8 cellular contexts compared by ENCODE assay signal in the genomic region with DNA sequence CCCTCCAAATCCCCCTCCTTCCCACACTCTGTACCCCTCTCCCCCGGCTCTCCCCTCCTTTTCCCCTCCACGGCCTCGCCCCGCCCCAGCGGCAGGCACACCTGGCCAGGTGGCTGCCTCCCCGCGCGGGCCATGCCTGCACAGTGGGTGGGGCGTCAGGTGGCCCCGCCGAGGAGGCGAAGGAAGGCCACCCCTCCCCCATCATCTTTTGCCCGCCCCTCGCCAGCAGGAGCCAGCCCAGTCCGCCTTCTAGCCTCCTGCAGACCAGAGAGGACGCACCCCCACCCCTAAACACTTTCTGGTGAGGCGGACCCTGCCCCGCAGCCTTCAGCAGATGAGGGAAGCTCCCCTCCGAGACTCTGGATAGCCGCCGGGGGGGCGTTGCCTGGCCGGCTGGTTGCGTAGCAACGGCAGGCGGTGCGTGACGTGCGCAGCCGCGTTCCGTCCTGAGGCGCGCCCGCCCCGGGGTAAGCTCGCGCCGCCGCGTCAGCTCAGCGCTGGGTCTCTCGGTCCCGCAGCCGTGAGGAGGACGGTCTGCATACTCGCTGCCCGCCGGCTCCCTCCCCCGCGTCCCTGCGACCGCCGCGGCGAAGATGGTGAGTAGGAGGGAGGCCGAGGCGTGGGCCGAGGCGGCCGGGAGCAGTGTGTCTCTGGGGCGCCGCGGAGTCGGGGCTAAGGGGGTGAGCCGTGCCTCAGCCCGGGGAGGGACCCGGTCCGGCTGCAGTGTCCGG. TPM values are rescaled to one million over a fixed set of nuclear protein-coding genes. Genes with fewer than 3 reads are reported as not detected.
A peak's percentile ranks its signal among the peaks of the same experiment; 100 is the strongest.
DNase-seq lines count a peak whose midpoint lies in the region; ATAC-seq and TF ChIP-seq lines count a peak whose summit lies in the region.

Gene DSTN (plus strand): TSS at position 460 of the 731 bp plus-strand sequence. CDS start 134 bp downstream, at position 594.

- H3K56ac ChIP-seq in IMR-90 (ENCODE audit: extremely low read depth, insufficient read depth, low read length): peak within 1 kb of the TSS; percentile 86

- POLR2A ChIA-PET in IMR-90 (lab: Charles Lee; ENCODE audit: unreplicated experiment): interaction anchor here (0.6 to 1.8 kb wide), 7 partner anchors 12 to 71 kb away, joined by 3 to 5 read pairs (median 3); no protein-coding TSS in a partner anchor

- peaks cover 8 to 26% of the 10 kb centered on the region in 2 experiments for H3K79me1 ChIP-seq in IMR-90 (ENCODE audit: low read depth in 1 of 2, low read length in 2 of 2)

- no peaks in the 10 kb centered on the region for H3K27me3 ChIP-seq in IMR-90 (ENCODE audit: control insufficient read depth, insufficient read depth, low read length)

- in situ Hi-C loops in IMR-90 (cut with MboI; ENCODE audit: low sequenced_read_pairs): loop anchor here (5.0 kb wide), 1 partner anchor 32 kb away; no protein-coding TSS in a partner anchor

- dilution Hi-C loops in IMR-90 (cut with HindIII; ENCODE audit: low sequenced_read_pairs, unreplicated experiment): no loop called here

- H4K5ac ChIP-seq in IMR-90 (ENCODE audit: low read depth, low read length): peak within 1 kb of the TSS; percentile 69

- CTCF ChIA-PET in IMR-90 (lab: Yijun Ruan, JAX): interaction anchor here (0.6 to 2.2 kb wide), 6 partner anchors 26 to 122 kb away, joined by 3 to 11 read pairs (median 4); no protein-coding TSS in a partner anchor

- TF ChIP-seq RAD21 in IMR-90 (IDR thresholded peaks at IDR 0.05; ENCODE audit: low read length): no peak

- peak; percentile 85 for DNase-seq in DMS153 treated with DMSO at 0.1 percent for 48 hours (lab: John Stamatoyannopoulos, UW; ENCODE audit: unreplicated experiment)
- peak; percentile 95 for DNase-seq in IMR-90
- peak; percentile 60 for DNase-seq in OCI-M2 (lab: John Stamatoyannopoulos, UW; ENCODE audit: unreplicated experiment)
- peak; percentile 90 for DNase-seq in activated T-cell treated with anti-CD3 and anti-CD28 coated beads, Interleukin-2, amount 50 U/mL, for 1 hour
- DNase-seq in epithelial cell of proximal tubule (ENCODE audit: low read depth): no peak
- peak; percentile 94 for DNase-seq in mucosa of gallbladder (ENCODE audit: low spot score)
- peak; percentile 64 to 75 for DNase-seq in stimulated activated CD8-positive, alpha-beta memory T cell treated with anti-CD3 and anti-CD28 coated beads, Interleukin-4, amount 100 ng/mL, for 4 hours (ENCODE audit: low read depth in 2 of 2, low spot score in 1 of 2)

- peak within 1 kb of the TSS; percentile 99 for H3K23ac ChIP-seq in IMR-90 (ENCODE audit: low read depth, low read length)

- peak within 1 kb of the TSS; percentile 49 for H3K18ac ChIP-seq in IMR-90 (ENCODE audit: low read depth, low read length)

- peak; percentile 96 for TF ChIP-seq POLR2A in IMR-90 (IDR thresholded peaks at IDR 0.05; ENCODE audit: low read depth, low read length)

- H3K4ac ChIP-seq in IMR-90 (ENCODE audit: low read depth, low read length): peak within 1 kb of the TSS; percentile 94

- no peaks in the 10 kb centered on the region for H3K9me3 ChIP-seq in IMR-90 (ENCODE audit: control insufficient read depth, insufficient read depth, low read length)

- H2BK20ac ChIP-seq in IMR-90 (ENCODE audit: low read depth, low read length): peak within 1 kb of the TSS; percentile 32

- peak within 1 kb of the TSS; percentile 94 for H2BK120ac ChIP-seq in IMR-90 (ENCODE audit: low read depth, low read length)

- peaks cover under 1% of the 10 kb centered on the region; the same call in 1 of the 2 replicates for H3K9me1 ChIP-seq in IMR-90 (ENCODE audit: insufficient read depth, low read length)

- no peak for TF ChIP-seq CTCF in IMR-90 (conservative IDR thresholded peaks at IDR 0.05; ENCODE audit: low read depth, low read length)
- TF ChIP-seq CTCF in epithelial cell of proximal tubule (conservative IDR thresholded peaks at IDR 0.05; ENCODE audit: low read depth, low read length): no peak

- intact Hi-C loops in IMR-90 (cut with micrococcal nuclease): loop anchor here (1.0 to 5.0 kb wide), 4 partner anchors 11 to 38 kb away; no protein-coding TSS in a partner anchor

- peaks cover 44% of the 10 kb centered on the region for H4K20me1 ChIP-seq in IMR-90 (ENCODE audit: insufficient read depth, low read length)

- H3K27ac ChIP-seq in IMR-90 (ENCODE audit: insufficient read depth, low read length): peak within 1 kb of the TSS; percentile 98

- peak within 1 kb of the TSS; percentile 85 for H3K4me3 ChIP-seq in IMR-90 (ENCODE audit: insufficient read depth, low read depth, low read length)
- H3K4me3 ChIP-seq in epithelial cell of proximal tubule (ENCODE audit: low read depth, low read length): peak within 1 kb of the TSS; percentile 95

- H3K36me3 ChIP-seq in IMR-90 (ENCODE audit: control insufficient read depth, insufficient read depth, low read length): 0 out of 2 replicates have a peak, but pooled peaks cover 2% of the 10 kb centered on the region

- H3K14ac ChIP-seq in IMR-90 (replicated peaks; ENCODE audit: low read depth, low read length): peak within 1 kb of the TSS; percentile 96

- peaks cover 9% of the 10 kb centered on the region for H3K4me1 ChIP-seq in IMR-90 (ENCODE audit: control insufficient read depth, insufficient read depth, low read length)

- peak within 1 kb of the TSS; percentile 98 for H2AK9ac ChIP-seq in IMR-90 (replicated peaks; ENCODE audit: low read depth, low read length, poor library complexity)

- no TSS peak for BruUV-seq in IMR-90 (replicated peaks; lab: Mats Ljungman, UMichigan)

- H3K9ac ChIP-seq in IMR-90 (ENCODE audit: low read depth, low read length): peak within 1 kb of the TSS; percentile 82

- H2AFZ ChIP-seq in IMR-90 (replicated peaks; ENCODE audit: low read length, poor library complexity): peak within 1 kb of the TSS; percentile 82

- H2BK15ac ChIP-seq in IMR-90 (ENCODE audit: low read depth, low read length): no peak within 1 kb of the TSS

- H3K4me2 ChIP-seq in IMR-90 (ENCODE audit: low read depth, low read length): peak within 1 kb of the TSS; percentile 78

- peak within 1 kb of the TSS; percentile 86 for H4K91ac ChIP-seq in IMR-90 (ENCODE audit: insufficient read depth, low read depth, low read length)

- peak within 1 kb of the TSS; percentile 72 to 85 for H4K8ac ChIP-seq in IMR-90 (ENCODE audit: low read depth in 2 of 2, low read length in 2 of 2)

- WGBS in IMR-90 (ENCODE audit: extremely low coverage in 2 of 2, insufficient read length in 1 of 2), 2 experiments: 0% methylated on average over 30 of the region's 70 CpGs; no CpG with 5 or more reads in 1 of the 2 experiments

- H2AK5ac ChIP-seq in IMR-90 (ENCODE audit: low read depth, low read length): peak within 1 kb of the TSS; percentile 94

- peak within 1 kb of the TSS; percentile 98 for H2BK5ac ChIP-seq in IMR-90 (ENCODE audit: low read depth, low read length, poor library complexity, severe bottlenecking)

- peak; percentile 84 for ATAC-seq in GM21529 (IDR thresholded peaks at IDR 0.05; ENCODE audit: unreplicated experiment)
- ATAC-seq in IMR-90 (ENCODE audit: low read depth): peak; percentile 78

TF ChIP-seq in IMR-90, 13 proteins besides CTCF, POLR2A, EP300 and RAD21:
- TF ChIP-seq FOS (IDR thresholded peaks at IDR 0.05; ENCODE audit: low read depth, low read length) (no peak), MXI1 (IDR thresholded peaks at IDR 0.05; ENCODE audit: borderline replicate concordance, low read depth, low read length) (peak; percentile 92), MAZ (IDR thresholded peaks at IDR 0.05; ENCODE audit: borderline replicate concordance, low read depth, low read length) (peak; percentile 63; the same call in 1 of the 2 replicates), CHD1 (IDR thresholded peaks at IDR 0.05; ENCODE audit: low read depth, low read length) (peak; percentile 93; the same call in 1 of the 2 replicates)
TF ChIP-seq in IMR-90: peak in this region for 3.

RNA-seq across cellular contexts. Expression of gene DSTN, which starts in this region (rescaled TPM):
- total RNA-seq in IMR-90 (2012; rRNA removed) (221 and 383 TPM in 2 replicates), epithelial cell of proximal tubule (313 and 317 TPM in 2 replicates), mucosa of gallbladder (738 TPM)
- 258 and 269 TPM in 2 replicates for polyA plus RNA-seq in IMR-90 (2012; rRNA removed)
- 105 and 120 TPM in 2 replicates for polyA plus RNA-seq in IMR-90 (2012; cell fraction: cytosol; rRNA removed)
- 20.5 and 87.7 TPM in 2 replicates for polyA plus RNA-seq in IMR-90 (2012; cell fraction: nucleus; rRNA removed; ENCODE audit: low replicate concordance)
